In genomic region chr3:126910231-126910630, GRCh38 we compare ENCODE assay signal across 23 cellular contexts.
A peak's percentile ranks its signal among the peaks of the same experiment; 100 is the strongest.
DNase-seq lines count a peak whose midpoint lies in the region; ATAC-seq, FAIRE-seq and TF ChIP-seq lines count a peak whose summit lies in the region.
"Had no signal": no experiment of that assay in that cellular context is flagged by ENCODE, and none has a peak within 500 bp of the region (broad histone marks: within the 10 kb centered on the region; RNA-seq: fewer than 3 reads in every experiment).

No MANE protein-coding gene starts in this region.

- intact Hi-C loops in K562 (cut with micrococcal nuclease), result loop anchor here (5.0 kb wide), 1 partner anchor 72 kb away; the partner anchor contains the start of gene PLXNA1
- intact Hi-C loops in A673 (cut with micrococcal nuclease; ENCODE audit: unreplicated experiment), result no loop called here

- H3K4me3 ChIP-seq in K562 (no peak overlapping the region), A673 (ENCODE audit: low read depth, low read length, poor library complexity, severe bottlenecking) (no peak overlapping the region)
- H3K4me3 ChIP-seq: BLaER1, HAP-1, upper lobe of right lung had no signal

- no peaks in the 10 kb centered on the region for H4K20me1 ChIP-seq in K562 (replicated peaks; ENCODE audit: control insufficient read depth, insufficient read depth, low read length)

- peaks cover 10% of the 10 kb centered on the region; the same call in 1 of the 3 replicates for H3K79me2 ChIP-seq in K562 (ENCODE audit: control insufficient read depth, insufficient read depth, low read length)

- peak overlapping the region; percentile 52 for H3K27ac Mint-ChIP-seq in activated CD4-positive, alpha-beta T cell treated with anti-CD3 and anti-CD28 coated beads, Interleukin-2, amount 10 ng/mL, durations not matched to agents 7 days and 5 days
- peak overlapping the region in 2 of 3 donors; percentile 22 to 40 for H3K27ac Mint-ChIP-seq in IgD-negative memory B cell
- H3K27ac Mint-ChIP-seq in natural killer cell treated with Interleukin-12 subunit alpha and Interleukin-12 subunit beta and Interleukin-15 and Interleukin-18, amount 100 ng/mL, for 72 hours, result peak overlapping the region; percentile 88 to 89
- H3K27ac Mint-ChIP-seq: nephron progenitor cell had no signal

- in situ Hi-C loops in K562 (cut with MboI), result no loop called here

- H3K4me1 ChIP-seq in K562 (replicated peaks in 1 of 2; ENCODE audit: control insufficient read depth in 2 of 2, insufficient read depth in 2 of 2, low read length in 2 of 2) (peaks cover 52 to 60% of the 10 kb centered on the region in 2 experiments), A673 (ENCODE audit: insufficient read depth, low read length, poor library complexity, severe bottlenecking) (no peaks in the 10 kb centered on the region)
- H3K4me1 ChIP-seq: HAP-1 had no signal

- TF ChIP-seq RAD21 in K562 (CRISPR knock-in tag; conservative IDR thresholded peaks at IDR 0.05 in 1 of 2, IDR thresholded peaks at IDR 0.05 in 1 of 2), result no peak

- no peaks in the 10 kb centered on the region for H3K9me1 ChIP-seq in K562 (ENCODE audit: control insufficient read depth, insufficient read depth, low read length)

- CTCF ChIA-PET in activated CD4-positive, alpha-beta T cell treated with anti-CD3 and anti-CD28 coated beads, Interleukin-2, amount 10 ng/mL, durations not matched to agents 7 days and 5 days (lab: Charles Lee), result interaction anchor here (1.1 kb wide), 1 partner anchor 72 kb away, joined by 5 read pairs; the partner anchor contains the start of gene PLXNA1
- CTCF ChIA-PET in K562 (lab: Yijun Ruan, JAX; ENCODE audit: low intra/inter-chr PET ratio) (no interaction called here), A673 (lab: Charles Lee) (no interaction called here)

- H3K27ac ChIP-seq in K562 (ENCODE audit: extremely low read depth, low read depth, low read length) (peak overlapping the region; percentile 93), A673 (ENCODE audit: low read depth, low read length, poor library complexity, severe bottlenecking) (no peak overlapping the region)
- H3K27ac ChIP-seq: BLaER1 had no signal

- peaks cover 4% of the 10 kb centered on the region for H3K36me3 Mint-ChIP-seq in activated CD4-positive, alpha-beta T cell treated with anti-CD3 and anti-CD28 coated beads, Interleukin-2, amount 10 ng/mL, durations not matched to agents 7 days and 5 days (ENCODE audit: low read depth)
- peaks cover 6% of the 10 kb centered on the region for H3K36me3 Mint-ChIP-seq in IgD-negative memory B cell
- H3K36me3 Mint-ChIP-seq in natural killer cell treated with Interleukin-12 subunit alpha and Interleukin-12 subunit beta and Interleukin-15 and Interleukin-18, amount 100 ng/mL, for 72 hours, result peaks cover 5% of the 10 kb centered on the region

- no peaks in the 10 kb centered on the region for H3K9me3 Mint-ChIP-seq in activated CD4-positive, alpha-beta T cell treated with anti-CD3 and anti-CD28 coated beads, Interleukin-2, amount 10 ng/mL, durations not matched to agents 7 days and 5 days
- no peaks in the 10 kb centered on the region for H3K9me3 Mint-ChIP-seq in IgD-negative memory B cell
- no peaks in the 10 kb centered on the region for H3K9me3 Mint-ChIP-seq in natural killer cell treated with Interleukin-12 subunit alpha and Interleukin-12 subunit beta and Interleukin-15 and Interleukin-18, amount 100 ng/mL, for 72 hours
- H3K9me3 Mint-ChIP-seq: nephron progenitor cell had no signal

- ATAC-seq in K562, result no peak
- ATAC-seq in natural killer cell treated with Interleukin-12 subunit alpha and Interleukin-12 subunit beta and Interleukin-15 and Interleukin-18, amount 100 ng/mL, for 72 hours, result no peak
- ATAC-seq: upper lobe of right lung had no signal

- no peak overlapping the region; a peak in 2 of 4 replicates for H3K9ac ChIP-seq in K562 (ENCODE audit: insufficient read depth in 1 of 2, low read depth in 2 of 2, low read length in 2 of 2)
- H3K9ac ChIP-seq: BLaER1 had no signal

- 60% methylated on average over 1 of the region's 3 CpGs for WGBS in K562 (ENCODE audit: insufficient coverage, low coverage, missing lambda C conversion rate)

- H3K9me3 ChIP-seq in K562 (replicated peaks; ENCODE audit: control insufficient read depth, insufficient read depth, low read depth, low read length) (no peaks in the 10 kb centered on the region), A673 (ENCODE audit: low read depth, low read length, poor library complexity, severe bottlenecking) (no peaks in the 10 kb centered on the region)
- H3K9me3 ChIP-seq: BLaER1, HAP-1, upper lobe of right lung had no signal

- H3K27me3 Mint-ChIP-seq in activated CD4-positive, alpha-beta T cell treated with anti-CD3 and anti-CD28 coated beads, Interleukin-2, amount 10 ng/mL, durations not matched to agents 7 days and 5 days, result peaks cover 4% of the 10 kb centered on the region
- peaks cover 58% of the 10 kb centered on the region for H3K27me3 Mint-ChIP-seq in IgD-negative memory B cell
- H3K27me3 Mint-ChIP-seq in natural killer cell treated with Interleukin-12 subunit alpha and Interleukin-12 subunit beta and Interleukin-15 and Interleukin-18, amount 100 ng/mL, for 72 hours, result peaks cover 30 to 31% of the 10 kb centered on the region in 2 donors
- H3K27me3 Mint-ChIP-seq: progenitor cell of endocrine pancreas had no signal

- BruUV-seq in K562 (replicated peaks; lab: Mats Ljungman, UMichigan) (no TSS peak), A673 (replicated peaks; lab: Mats Ljungman, UMichigan) (no TSS peak)

- no peak overlapping the region for H3K4me2 ChIP-seq in K562 (ENCODE audit: insufficient read depth, low read length)

- H3K36me3 ChIP-seq in K562 (ENCODE audit: control insufficient read depth, insufficient read depth, low read length) (no peaks in the 10 kb centered on the region), A673 (ENCODE audit: insufficient read depth, low read length, poor library complexity, severe bottlenecking) (no peaks in the 10 kb centered on the region)
- H3K36me3 ChIP-seq: BLaER1, HAP-1, upper lobe of right lung had no signal

- TF ChIP-seq EP300 in K562 (IDR thresholded peaks at IDR 0.05; ENCODE audit: low read length), result no peak

- H3K27me3 ChIP-seq in K562 (ENCODE audit: control insufficient read depth in 2 of 2, insufficient read depth in 2 of 2, low read length in 2 of 2) (no peaks in the 10 kb centered on the region), A673 (replicated peaks; ENCODE audit: insufficient read depth, low read depth, low read length, poor library complexity) (no peaks in the 10 kb centered on the region)
- H3K27me3 ChIP-seq: upper lobe of right lung had no signal

- TF ChIP-seq CTCF in K562 (IDR thresholded peaks at IDR 0.05 in 2 of 3, conservative IDR thresholded peaks at IDR 0.05 in 1 of 3; ENCODE audit: insufficient read depth in 2 of 3, low read depth in 1 of 3, low read length in 3 of 3) (no peak), A673 (conservative IDR thresholded peaks at IDR 0.05; ENCODE audit: low read depth, low read length) (no peak)

- TF ChIP-seq POLR2A in K562 (conservative IDR thresholded peaks at IDR 0.05), result no peak

- no peak for DNase-seq in activated CD4-positive, alpha-beta T cell treated with anti-CD3 and anti-CD28 coated beads, Interleukin-2, amount 10 ng/mL, durations not matched to agents 7 days and 5 days
- no peak for DNase-seq in activated CD4-positive, alpha-beta T cell treated with anti-CD3 and anti-CD28 coated beads for 48 hours
- no peak for DNase-seq in K562 (ENCODE audit: extremely low read depth in 1 of 4, low spot score in 3 of 4)
- no peak for DNase-seq in natural killer cell treated with Interleukin-12 subunit alpha and Interleukin-12 subunit beta and Interleukin-15 and Interleukin-18, amount 100 ng/mL, for 72 hours (ENCODE audit: low spot score)
- DNase-seq in NCI-H2081 (lab: John Stamatoyannopoulos, UW), result no peak
- DNase-seq in A673 (ENCODE audit: low spot score), result no peak
- no peak for DNase-seq in AG08395 (ENCODE audit: low spot score)
- DNase-seq: activated CD4-positive, alpha-beta T cell treated with anti-CD3 and anti-CD28 coated beads for 4 hours; activated effector memory CD4-positive, alpha-beta T cell treated with anti-CD3 and anti-CD28 coated beads, Interleukin-2, amount 50 U/mL, for 16 hours; amniotic stem cell; cortex of kidney; glutamatergic neuron; NCI-H1694; NCI-H526 treated with DMSO at 0.1 percent for 48 hours; nephron progenitor cell; upper lobe of right lung had no signal

- H2AFZ ChIP-seq in K562 (ENCODE audit: low read depth, low read length), result no peak overlapping the region

- peaks cover 49% of the 10 kb centered on the region for H3K4me1 Mint-ChIP-seq in activated CD4-positive, alpha-beta T cell treated with anti-CD3 and anti-CD28 coated beads, Interleukin-2, amount 10 ng/mL, durations not matched to agents 7 days and 5 days
- peaks cover 21 to 27% (median 23%) of the 10 kb centered on the region in 3 donors for H3K4me1 Mint-ChIP-seq in IgD-negative memory B cell
- H3K4me1 Mint-ChIP-seq in natural killer cell treated with Interleukin-12 subunit alpha and Interleukin-12 subunit beta and Interleukin-15 and Interleukin-18, amount 100 ng/mL, for 72 hours (ENCODE audit: low read depth in 2 of 2), result peaks cover 40 to 42% of the 10 kb centered on the region in 2 donors

- no peak for FAIRE-seq in K562 (lab: Jason Lieb, UNC)
- FAIRE-seq: A204.1, bronchial epithelial cell, endometrium had no signal

- no peak overlapping the region for H3K4me3 Mint-ChIP-seq in activated CD4-positive, alpha-beta T cell treated with anti-CD3 and anti-CD28 coated beads, Interleukin-2, amount 10 ng/mL, durations not matched to agents 7 days and 5 days
- peak overlapping the region in 1 of 4 donors; percentile 53 for H3K4me3 Mint-ChIP-seq in IgD-negative memory B cell
- peak overlapping the region; percentile 91 for H3K4me3 Mint-ChIP-seq in natural killer cell treated with Interleukin-12 subunit alpha and Interleukin-12 subunit beta and Interleukin-15 and Interleukin-18, amount 100 ng/mL, for 72 hours
- H3K4me3 Mint-ChIP-seq: nephron progenitor cell had no signal

- POLR2A ChIA-PET in activated CD4-positive, alpha-beta T cell treated with anti-CD3 and anti-CD28 coated beads, Interleukin-2, amount 10 ng/mL, durations not matched to agents 7 days and 5 days (lab: Charles Lee), result no interaction called here
- POLR2A ChIA-PET in K562 (lab: Yijun Ruan, JAX), result interaction anchor here (0.8 to 1.4 kb wide), 3 partner anchors 18 to 52 kb away, joined by 3 read pairs; no protein-coding TSS in a partner anchor
- POLR2A ChIA-PET in A673 (lab: Charles Lee; ENCODE audit: low non-redundant PET), result no interaction called here

TF ChIP-seq in K562, 482 proteins besides CTCF, POLR2A, EP300 and RAD21:
- peak; percentile 12; the same call in 1 of the 2 replicates for TF ChIP-seq DMBX1 (CRISPR knock-in tag; IDR thresholded peaks at IDR 0.05; ENCODE audit: borderline replicate concordance)
- TF ChIP-seq MTA2 (IDR thresholded peaks at IDR 0.05; ENCODE audit: low read depth), result no peak

Comparison
In these comparisons a context has a peak if more than half of its experiments do, and no peak if none do; other contexts are left out.
1. H3K27ac Mint-ChIP-seq: peak in every context shown above with its lines; median percentile 88 in natural killer cell treated with Interleukin-12 subunit alpha and Interleukin-12 subunit beta and Interleukin-15 and Interleukin-18, amount 100 ng/mL, for 72 hours; 52 in activated CD4-positive, alpha-beta T cell treated with anti-CD3 and anti-CD28 coated beads, Interleukin-2, amount 10 ng/mL, durations not matched to agents 7 days and 5 days; 31 in IgD-negative memory B cell.